In genomic region chr5:91379602-91380490, GRCh38 we compare ENCODE assay signal across 8 cellular contexts. TPM values are rescaled to one million over a fixed set of nuclear protein-coding genes. Genes with fewer than 3 reads are reported as not detected.
A peak's percentile ranks its signal among the peaks of the same experiment; 100 is the strongest.
DNase-seq lines count a peak whose midpoint lies in the region; ATAC-seq and TF ChIP-seq lines count a peak whose summit lies in the region.

No MANE protein-coding gene starts in this region.

- H3K9me3 ChIP-seq in HUES64 (ENCODE audit: insufficient read depth, low read depth, low read length): no peaks in the 10 kb centered on the region
- H3K9me3 ChIP-seq in OCI-LY1 (ENCODE audit: low read length): no peaks in the 10 kb centered on the region
- no peaks in the 10 kb centered on the region for H3K9me3 ChIP-seq in mononuclear cell (ENCODE audit: low read depth, low read length)

- ATAC-seq in GM21515 (IDR thresholded peaks at IDR 0.05; ENCODE audit: unreplicated experiment): peak; percentile 59

- no peaks in the 10 kb centered on the region for H3K9me2 ChIP-seq in OCI-LY1 (ENCODE audit: low read depth, low read length)

- H3K4me2 ChIP-seq in OCI-LY1 (ENCODE audit: low read length): peak overlapping the region; percentile 82

- TF ChIP-seq CTCF in OCI-LY1 (IDR thresholded peaks at IDR 0.05; ENCODE audit: low read length): no peak

- H3F3A ChIP-seq in OCI-LY1 (ENCODE audit: insufficient read depth, low read length): 0 out of 2 replicates have a peak, but pooled peaks cover 3% of the 10 kb centered on the region

- WGBS in HUES64: under 1% methylated on average over 65 of the region's 73 CpGs

- H3K4me3 ChIP-seq in HUES64 (ENCODE audit: low read length) (peak overlapping the region; percentile 78), OCI-LY1 (ENCODE audit: low read depth, low read length, poor library complexity, severe bottlenecking) (peak overlapping the region; percentile 84), mononuclear cell (ENCODE audit: low read length) (peak overlapping the region; percentile 96)

- no peak overlapping the region for H2AFZ ChIP-seq in OCI-LY1 (ENCODE audit: low read length)

- peaks cover 54% of the 10 kb centered on the region for H3K79me2 ChIP-seq in OCI-LY1 (ENCODE audit: insufficient read depth, low read length)

- peak overlapping the region; percentile 100 for H3K9ac ChIP-seq in HUES64 (ENCODE audit: low read depth, low read length)
- peak overlapping the region; percentile 99 for H3K9ac ChIP-seq in OCI-LY1 (ENCODE audit: low read length)

- DNase-seq in D341Med (ENCODE audit: low spot score): peak; percentile 89
- peak; percentile 92 for DNase-seq in activated T-cell treated with anti-CD3 and anti-CD28 coated beads for 24 hours (ENCODE audit: low read depth)
- DNase-seq in epidermal melanocyte (ENCODE audit: insufficient read length, low spot score): peak; percentile 55
- DNase-seq in stimulated activated CD8-positive, alpha-beta memory T cell treated with anti-CD3 and anti-CD28 coated beads, Interleukin-2, amount 100 ng/mL, for 48 hours (ENCODE audit: low read depth in 2 of 2): peak; percentile 86 to 91

- H4K20me1 ChIP-seq in OCI-LY1 (ENCODE audit: insufficient read depth, low read length): no peaks in the 10 kb centered on the region

- peak overlapping the region; percentile 99 for H3K27ac ChIP-seq in HUES64 (ENCODE audit: low read depth, low read length)
- peak overlapping the region; percentile 98 for H3K27ac ChIP-seq in OCI-LY1 (ENCODE audit: low read depth, low read length, poor library complexity, severe bottlenecking)

- H3K36me3 ChIP-seq in HUES64 (ENCODE audit: insufficient read depth, low read length) (peaks cover 38% of the 10 kb centered on the region), OCI-LY1 (ENCODE audit: insufficient read depth, low read length) (peaks cover 58% of the 10 kb centered on the region)

- peaks cover 19% of the 10 kb centered on the region for H3K4me1 ChIP-seq in HUES64 (ENCODE audit: insufficient read depth, low read length)
- H3K4me1 ChIP-seq in OCI-LY1 (ENCODE audit: insufficient read depth, low read length, severe bottlenecking): peaks cover 29% of the 10 kb centered on the region
- peaks cover 18% of the 10 kb centered on the region for H3K4me1 ChIP-seq in mononuclear cell (ENCODE audit: insufficient read depth, low read length)

- H3K27me3 ChIP-seq in HUES64 (ENCODE audit: insufficient read depth, low read length) (no peaks in the 10 kb centered on the region), OCI-LY1 (ENCODE audit: insufficient read depth, low read length) (no peaks in the 10 kb centered on the region), mononuclear cell (ENCODE audit: insufficient read depth, low read length) (no peaks in the 10 kb centered on the region)

RNA-seq across cellular contexts. Expression of gene ARRDC3, which starts 3.3 kb away (rescaled TPM):
- 7.9 TPM for polyA plus RNA-seq in HUES64 (2013, experiment 1 of 2)
- polyA plus RNA-seq in HUES64 (2013, experiment 2 of 2): 9.9 TPM
- 270 TPM for total RNA-seq in mononuclear cell

Comparison
In these comparisons a context has a peak if more than half of its experiments do, and no peak if none do; other contexts are left out.
1. Peak in every context shown above with its lines: DNase-seq, ATAC-seq, H3K4me3 ChIP-seq and H3K27ac ChIP-seq.